Comparison of ENCODE assay signal across 2 cellular contexts in genomic region chr2:160411955-160412354, GRCh38.
TF ChIP-seq lines count a peak whose summit lies in the region.

No MANE protein-coding gene starts in this region.

TF ChIP-seq in IMR-90, 13 proteins besides CTCF, POLR2A, EP300 and RAD21 (continued from another document):
- TF ChIP-seq ELK1 (IDR thresholded peaks at IDR 0.05; ENCODE audit: borderline replicate concordance, low read depth, low read length), result no peak
- TF ChIP-seq RFX5 (IDR thresholded peaks at IDR 0.05; ENCODE audit: low read depth, low read length), result no peak
- TF ChIP-seq BHLHE40 (IDR thresholded peaks at IDR 0.05; ENCODE audit: low read depth, low read length), result no peak
- TF ChIP-seq MAZ (IDR thresholded peaks at IDR 0.05; ENCODE audit: borderline replicate concordance, low read depth, low read length), result no peak
- TF ChIP-seq NFE2L2 (IDR thresholded peaks at IDR 0.05; ENCODE audit: low read depth, low read length), result no peak
- TF ChIP-seq FOS (IDR thresholded peaks at IDR 0.05; ENCODE audit: low read depth, low read length), result no peak
- TF ChIP-seq CEBPB (IDR thresholded peaks at IDR 0.05; ENCODE audit: low read depth, low read length), result no peak
- TF ChIP-seq USF2 (IDR thresholded peaks at IDR 0.05; ENCODE audit: low read depth, low read length), result no peak
- TF ChIP-seq MAFK (IDR thresholded peaks at IDR 0.05; ENCODE audit: low read depth, low read length), result no peak
- TF ChIP-seq SMC3 (IDR thresholded peaks at IDR 0.05; ENCODE audit: low read depth, low read length), result no peak
- no peak for TF ChIP-seq RCOR1 (IDR thresholded peaks at IDR 0.05; ENCODE audit: insufficient replicate concordance, low read length)

TF ChIP-seq in GM23338, 12 proteins besides CTCF, POLR2A, EP300 and RAD21:
- no peak for TF ChIP-seq ZNF462 (CRISPR knock-in tag; IDR thresholded peaks at IDR 0.05)
- no peak for TF ChIP-seq EZH2phosphoT487 (IDR thresholded peaks at IDR 0.05; ENCODE audit: unreplicated experiment)
- no peak for TF ChIP-seq ZNF331 (CRISPR knock-in tag; IDR thresholded peaks at IDR 0.05; ENCODE audit: low read depth)
- no peak for TF ChIP-seq NANOG (IDR thresholded peaks at IDR 0.05; ENCODE audit: borderline replicate concordance)
- TF ChIP-seq STAT1 (IDR thresholded peaks at IDR 0.05; ENCODE audit: unreplicated experiment), result no peak
- TF ChIP-seq CREB1 (CRISPR knock-in tag; IDR thresholded peaks at IDR 0.05; ENCODE audit: low read depth), result no peak
- TF ChIP-seq ETS1 (IDR thresholded peaks at IDR 0.05), result no peak
- no peak for TF ChIP-seq ZNF114 (CRISPR knock-in tag; IDR thresholded peaks at IDR 0.05)
- no peak for TF ChIP-seq REST (IDR thresholded peaks at IDR 0.05; ENCODE audit: unreplicated experiment)
- TF ChIP-seq EZH2 (IDR thresholded peaks at IDR 0.05; ENCODE audit: low read depth, unreplicated experiment), result no peak
- no peak for TF ChIP-seq JUNB (IDR thresholded peaks at IDR 0.05; ENCODE audit: unreplicated experiment)
- TF ChIP-seq POLR2AphosphoS5 (IDR thresholded peaks at IDR 0.05; ENCODE audit: low read depth), result no peak
TF ChIP-seq in GM23338: peak in this region for 0.
